In the genomic region with DNA sequence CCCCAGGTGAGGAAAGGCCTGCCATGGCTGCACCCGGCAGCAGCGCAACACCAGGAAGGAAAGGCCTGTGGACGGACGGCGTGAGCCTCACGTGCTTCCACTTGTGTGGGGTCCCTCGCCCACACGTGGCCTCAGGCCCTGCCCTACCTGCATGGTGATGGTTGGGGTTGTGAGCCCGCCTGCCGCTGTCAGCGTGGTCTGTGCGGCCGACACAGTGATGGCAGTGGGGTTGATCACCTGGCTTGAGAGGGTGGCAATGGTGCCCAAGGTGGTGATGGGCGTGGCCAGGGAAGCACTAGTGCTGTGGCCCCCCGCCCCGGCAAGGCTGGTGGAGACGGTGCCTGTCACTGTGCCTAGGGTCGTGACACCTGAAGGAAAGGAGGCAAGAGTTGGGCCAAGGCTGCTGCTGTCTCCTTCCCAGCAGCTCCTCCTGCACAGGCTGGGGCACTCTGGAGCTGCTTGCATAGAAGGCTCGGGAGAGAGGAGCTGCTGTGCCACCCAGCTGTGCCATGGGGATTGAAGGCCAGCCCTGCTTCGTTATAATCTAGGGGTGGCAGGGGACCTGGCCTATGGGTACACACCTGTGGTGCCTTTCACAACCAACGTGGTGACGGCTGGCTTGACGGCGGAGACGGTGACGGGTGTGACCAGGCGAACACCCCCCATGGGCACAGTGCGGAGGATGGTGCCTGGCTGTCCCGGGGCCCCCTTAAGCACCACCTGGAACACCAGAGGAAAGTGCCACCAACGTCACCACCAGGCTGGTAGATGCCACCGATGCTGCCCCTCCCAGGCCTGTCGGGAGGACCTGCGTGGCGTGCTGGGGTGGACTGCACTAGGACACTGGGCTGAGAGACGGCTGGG, we compare ENCODE assay signal across 1 cellular context.
TF ChIP-seq lines count a peak whose summit lies in the region.

No MANE protein-coding gene starts in this region.

TF ChIP-seq in K562, 482 proteins besides CTCF, POLR2A, EP300 and RAD21:
- peak; percentile 62 for TF ChIP-seq POLR2G (IDR thresholded peaks at IDR 0.05; ENCODE audit: low read depth, low read length)
- TF ChIP-seq RBM22 (IDR thresholded peaks at IDR 0.05; ENCODE audit: low read depth, low read length, poor library complexity, severe bottlenecking), result peak; percentile 69
- peak; percentile 45; the same call in 1 of the 2 replicates for TF ChIP-seq RBFOX2 (IDR thresholded peaks at IDR 0.05; ENCODE audit: low read depth, low read length)
- no peak for TF ChIP-seq ZNF184 (CRISPR knock-in tag; IDR thresholded peaks at IDR 0.05)
- no peak for TF ChIP-seq STAT5B (CRISPR knock-in tag; IDR thresholded peaks at IDR 0.05)
